Comparison of ENCODE assay signal across 8 cellular contexts in the genomic region with DNA sequence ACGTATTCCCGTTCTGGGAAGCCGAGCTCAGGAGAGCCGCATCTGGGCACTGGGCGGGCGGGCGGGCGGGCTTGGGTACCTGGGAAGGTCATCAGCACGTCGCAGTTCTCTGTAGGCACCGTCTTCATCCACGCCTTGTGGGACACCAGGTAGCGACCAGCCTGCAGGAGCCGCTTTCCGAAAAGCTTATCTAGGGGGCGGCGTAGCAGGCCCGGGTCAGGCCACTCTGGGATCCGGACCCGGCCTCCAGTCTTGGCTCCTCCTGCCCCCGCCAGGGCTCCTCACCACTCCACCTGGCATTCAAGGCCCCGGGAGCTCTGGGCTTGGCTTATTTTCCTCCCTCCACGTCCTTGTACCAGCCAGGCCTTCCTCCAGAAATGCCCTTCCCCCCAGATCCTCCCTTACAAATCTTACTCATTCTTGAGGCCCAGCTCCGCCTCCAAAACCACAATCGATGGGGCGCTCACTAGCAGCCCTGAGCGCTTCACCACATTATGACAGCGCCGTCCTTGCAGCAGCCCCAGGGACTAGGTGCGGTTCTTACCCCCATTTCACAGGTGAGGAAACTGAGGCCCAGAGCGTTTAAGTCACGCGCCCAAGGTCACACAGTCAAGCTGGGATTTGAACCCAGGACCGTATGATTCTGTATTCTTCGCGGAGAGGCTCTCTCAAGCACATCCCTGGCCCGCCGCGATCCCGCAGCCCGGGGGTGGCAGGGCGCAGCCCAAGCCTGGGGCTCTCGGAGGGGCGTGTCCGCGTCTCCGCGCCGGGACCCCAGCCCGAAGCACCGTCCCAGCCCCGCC. TPM values are rescaled to one million over a fixed set of nuclear protein-coding genes. Genes with fewer than 3 reads are reported as not detected.
DNase-seq lines count a peak whose midpoint lies in the region; ATAC-seq and TF ChIP-seq lines count a peak whose summit lies in the region.

No MANE protein-coding gene starts in this region.

- peak overlapping the region; percentile 82 for H2AFZ ChIP-seq in neural progenitor cell (replicated peaks)

- no peak for TF ChIP-seq POLR2A in NB4 (IDR thresholded peaks at IDR 0.05; ENCODE audit: extremely low read depth, insufficient read length)
- no peak for TF ChIP-seq POLR2A in tibial nerve (IDR thresholded peaks at IDR 0.05)

- peaks cover 8% of the 10 kb centered on the region for H4K20me1 ChIP-seq in neural progenitor cell (ENCODE audit: low read depth)

- no peak for TF ChIP-seq CTCF in GM10266 (IDR thresholded peaks at IDR 0.05; ENCODE audit: control insufficient read depth, insufficient read depth, low read depth, missing control alignments)
- peak; percentile 12 for TF ChIP-seq CTCF in NB4 (IDR thresholded peaks at IDR 0.05; ENCODE audit: low read depth, low read length)
- no peak for TF ChIP-seq CTCF in epithelial cell of esophagus (IDR thresholded peaks at IDR 0.05; ENCODE audit: insufficient read depth, low read depth, low read length, missing control alignments)
- no peak for TF ChIP-seq CTCF in neural progenitor cell (IDR thresholded peaks at IDR 0.05)
- TF ChIP-seq CTCF in tibial nerve (IDR thresholded peaks at IDR 0.05), result no peak
- no peak for TF ChIP-seq CTCF in omental fat pad (IDR thresholded peaks at IDR 0.05)

- H3K27ac Mint-ChIP-seq in neural progenitor cell, result peak overlapping the region; percentile 79

- peaks cover 16% of the 10 kb centered on the region for H3K36me3 Mint-ChIP-seq in neural progenitor cell

- TF ChIP-seq EP300 in tibial nerve (IDR thresholded peaks at IDR 0.05), result no peak

- H3K9me3 ChIP-seq in neural progenitor cell (ENCODE audit: low read depth) (no peaks in the 10 kb centered on the region), tibial nerve (no peaks in the 10 kb centered on the region)

- H3K27me3 Mint-ChIP-seq in neural progenitor cell (ENCODE audit: insufficient read depth, low read depth), result peaks cover 18% of the 10 kb centered on the region

- ATAC-seq in omental fat pad (ENCODE audit: low FRiP score) (no peak), HG02798 (IDR thresholded peaks at IDR 0.05; ENCODE audit: poor library complexity, unreplicated experiment) (no peak)

- DNase-seq in GM10266 (ENCODE audit: extremely low spot score) (peak; percentile 75), NB4 (ENCODE audit: low read depth) (peak; percentile 94), epithelial cell of esophagus (ENCODE audit: low read depth) (peak; percentile 89), neural progenitor cell (ENCODE audit: low spot score) (peak; percentile 50), tibial nerve (ENCODE audit: low spot score in 2 of 2) (no peak), omental fat pad (ENCODE audit: low spot score) (no peak)
- peak; percentile 52 to 75 for DNase-seq in activated CD8-positive, alpha-beta memory T cell treated with anti-CD3 and anti-CD28 coated beads for 4 hours (ENCODE audit: low read depth in 2 of 2)

- H3K4me1 ChIP-seq in neural progenitor cell, result peaks cover 7% of the 10 kb centered on the region
- H3K4me1 ChIP-seq in tibial nerve, result peaks cover 0 to 57% (median 27%) of the 10 kb centered on the region in 4 donors

- peaks cover 15% of the 10 kb centered on the region for H3K79me2 ChIP-seq in neural progenitor cell (ENCODE audit: low read depth)

- H3K4me3 ChIP-seq in NB4 (ENCODE audit: low read depth, low read length) (peak overlapping the region; percentile 23), epithelial cell of esophagus (ENCODE audit: low read length) (peak overlapping the region; percentile 60), neural progenitor cell (peak overlapping the region; percentile 97), tibial nerve (peak overlapping the region; percentile 64 to 82 (median 70))

- no peaks in the 10 kb centered on the region for H3K9me3 Mint-ChIP-seq in neural progenitor cell

- H3K4me1 Mint-ChIP-seq in neural progenitor cell, result peaks cover 22% of the 10 kb centered on the region

- H3K27me3 ChIP-seq in neural progenitor cell, result peaks cover 12% of the 10 kb centered on the region
- no peaks in the 10 kb centered on the region for H3K27me3 ChIP-seq in tibial nerve

- no peaks in the 10 kb centered on the region for H3K36me3 ChIP-seq in neural progenitor cell
- peaks cover 0 to 34% (median 0%) of the 10 kb centered on the region in 3 donors for H3K36me3 ChIP-seq in tibial nerve

- 15 to 34% methylated on average over 37 to 39 of the region's 52 CpGs for WGBS in tibial nerve, 2 donors

- H3F3A ChIP-seq in neural progenitor cell (ENCODE audit: low read depth), result peaks cover 52% of the 10 kb centered on the region

- H3K9ac ChIP-seq in neural progenitor cell, result peak overlapping the region; percentile 34

- H3K4me2 ChIP-seq in neural progenitor cell, result peak overlapping the region; percentile 86

- no peak overlapping the region for H3K27ac ChIP-seq in neural progenitor cell
- peak overlapping the region; percentile 53 to 86 (median 80) for H3K27ac ChIP-seq in tibial nerve

- H3K4me3 Mint-ChIP-seq in neural progenitor cell, result peak overlapping the region; percentile 91

RNA-seq across cellular contexts. Expression of gene ANO8, which starts 0.8 kb away (rescaled TPM):
- total RNA-seq in neural progenitor cell (ENCODE audit: low replicate concordance) (11.4 and 25.0 TPM in 2 replicates), tibial nerve (10 to 100 TPM; 10.7 to 23.1 (median 13.3) TPM), omental fat pad (1 to 10 TPM; 5.5 to 6.1 (median 5.8) TPM)

RNA-seq across cellular contexts. Expression of gene GTPBP3, which starts 3.5 kb away (rescaled TPM):
- total RNA-seq in neural progenitor cell (ENCODE audit: low replicate concordance), result 13.2 and 47.6 TPM in 2 replicates
- total RNA-seq in tibial nerve, result 10 to 100 TPM; 15.9 to 59.4 (median 28.8) TPM
- 10 to 100 TPM in 2 of 4 donors, 1 to 10 TPM in 2; 7.2 to 36.4 (median 12.0) TPM for total RNA-seq in omental fat pad

RNA-seq across cellular contexts. Expression of gene DDA1, which starts 24.4 kb away (rescaled TPM):
- total RNA-seq in neural progenitor cell (ENCODE audit: low replicate concordance), result 21.9 and 27.7 TPM in 2 replicates
- total RNA-seq in tibial nerve, result 10 to 100 TPM in 1 of 4 donors, 1 to 10 TPM in 3; 5.7 to 14.7 (median 7.8) TPM
- 10 to 100 TPM in 3 of 4 donors, 1 to 10 TPM in 1; 4.6 to 44.4 (median 23.8) TPM for total RNA-seq in omental fat pad

RNA-seq across cellular contexts. Expression of gene MRPL34, which starts 28.1 kb away (rescaled TPM):
- 25.9 and 38.8 TPM in 2 replicates for total RNA-seq in neural progenitor cell (ENCODE audit: low replicate concordance)
- total RNA-seq in tibial nerve, result 100 to 1,000 TPM; 143 to 187 (median 175) TPM
- total RNA-seq in omental fat pad, result 100 to 1,000 TPM in 3 of 4 donors, 10 to 100 TPM in 1; 87.9 to 134 (median 119) TPM

RNA-seq across cellular contexts. Expression of gene ABHD8, which starts 30.6 kb away (rescaled TPM):
- total RNA-seq in neural progenitor cell (ENCODE audit: low replicate concordance), result 4.6 and 13.3 TPM in 2 replicates
- total RNA-seq in tibial nerve, result 10 to 100 TPM; 15.7 to 22.9 (median 19.9) TPM
- 10 to 100 TPM in 2 of 4 donors, 1 to 10 TPM in 2; 6.1 to 13.2 (median 11.1) TPM for total RNA-seq in omental fat pad

Comparison
In these comparisons a context has a peak if more than half of its experiments do, and no peak if none do; other contexts are left out.
1. DNase-seq: peak in GM10266 (single experiment), NB4 (single experiment), activated CD8-positive, alpha-beta memory T cell treated with anti-CD3 and anti-CD28 coated beads for 4 hours (2 of 2), epithelial cell of esophagus (single experiment) and neural progenitor cell (single experiment); none in tibial nerve (0 of 2) and omental fat pad (single experiment).
2. H3K4me3 ChIP-seq: peak in every context shown above with its lines; median percentile 97 in neural progenitor cell; 70 in tibial nerve; 60 in epithelial cell of esophagus; 23 in NB4.